Comparison of ENCODE assay signal across 34 cellular contexts in the genomic region with DNA sequence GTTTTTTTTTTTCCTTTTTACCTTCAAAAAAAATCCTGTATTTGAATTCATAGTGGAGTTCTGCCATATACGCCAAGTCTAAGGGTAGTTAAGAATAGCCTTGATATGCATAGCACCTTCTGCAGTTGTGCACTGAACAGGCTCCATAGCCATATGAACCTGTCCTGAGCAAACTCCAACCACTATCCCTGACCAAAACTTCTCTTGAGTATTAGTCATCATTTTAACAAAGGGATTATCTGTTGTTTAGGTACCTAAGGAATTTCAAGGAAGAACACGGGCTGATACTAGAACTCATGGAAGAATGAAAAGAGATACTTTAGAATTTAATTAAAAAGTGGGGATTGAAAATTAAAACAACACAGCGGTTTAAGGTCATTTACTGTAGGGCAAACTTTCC. TPM values are rescaled to one million over a fixed set of nuclear protein-coding genes. Genes with fewer than 3 reads are reported as not detected.
DNase-seq lines count a peak whose midpoint lies in the region; ATAC-seq, FAIRE-seq and TF ChIP-seq lines count a peak whose summit lies in the region.
"Had no signal": no experiment of that assay in that cellular context is flagged by ENCODE, and none has a peak within 500 bp of the region (broad histone marks: within the 10 kb centered on the region; RNA-seq: fewer than 3 reads in every experiment).

No MANE protein-coding gene starts in this region.

- H3K36me3 Mint-ChIP-seq in natural killer cell, result peaks cover 7% of the 10 kb centered on the region
- peaks cover 36% of the 10 kb centered on the region for H3K36me3 Mint-ChIP-seq in natural killer cell treated with Interleukin-12 subunit alpha and Interleukin-12 subunit beta and Interleukin-15 and Interleukin-18, amount 100 ng/mL, for 72 hours
- peaks cover 20% of the 10 kb centered on the region for H3K36me3 Mint-ChIP-seq in nephron progenitor cell (ENCODE audit: low read depth)
- peaks cover 6% of the 10 kb centered on the region for H3K36me3 Mint-ChIP-seq in progenitor cell of endocrine pancreas (ENCODE audit: insufficient read depth)
- H3K36me3 Mint-ChIP-seq: mesothelial cell of epicardium had no signal

- H3K4me3 ChIP-seq in bronchial epithelial cell (ENCODE audit: low read depth, low read length), result no peak overlapping the region
- H3K4me3 ChIP-seq: A549, tibial nerve had no signal

- no peak for FAIRE-seq in bronchial epithelial cell (lab: Jason Lieb, UNC)
- FAIRE-seq: A549, GM12891, H1, HTR-8/SVneo had no signal

- no peaks in the 10 kb centered on the region for H3K27me3 ChIP-seq in bronchial epithelial cell (ENCODE audit: control insufficient read depth, insufficient read depth, low read length)
- H3K27me3 ChIP-seq: BE2C, dorsolateral prefrontal cortex, stomach, tibial nerve had no signal

- intact Hi-C loops in natural killer cell (cut with micrococcal nuclease) (loop anchor here (5.0 kb wide), 1 partner anchor 965 kb away; the partner anchor contains the start of gene GRPEL2), left colon (cut with DNase I, micrococcal nuclease) (no loop called here)

- H3K27ac Mint-ChIP-seq in natural killer cell (no peak overlapping the region), nephron progenitor cell (no peak overlapping the region), progenitor cell of endocrine pancreas (no peak overlapping the region)
- no peak overlapping the region for H3K27ac Mint-ChIP-seq in natural killer cell treated with Interleukin-12 subunit alpha and Interleukin-12 subunit beta and Interleukin-15 and Interleukin-18, amount 100 ng/mL, for 72 hours
- H3K27ac Mint-ChIP-seq: activated CD4-positive, alpha-beta memory T cell treated with anti-CD3 and anti-CD28 coated beads for 36 hours; activated naive CD8-positive, alpha-beta T cell treated with anti-CD3 and anti-CD28 coated beads for 36 hours; mesothelial cell of epicardium had no signal

- H3K9me3 Mint-ChIP-seq in natural killer cell (no peaks in the 10 kb centered on the region), nephron progenitor cell (no peaks in the 10 kb centered on the region), progenitor cell of endocrine pancreas (ENCODE audit: low read depth) (no peaks in the 10 kb centered on the region)
- H3K9me3 Mint-ChIP-seq in natural killer cell treated with Interleukin-12 subunit alpha and Interleukin-12 subunit beta and Interleukin-15 and Interleukin-18, amount 100 ng/mL, for 72 hours, result peaks cover 6% of the 10 kb centered on the region
- H3K9me3 Mint-ChIP-seq: activated T-helper 17 cell treated with anti-CD3 and anti-CD28 coated beads, Interleukin-2, amount 50 U/mL, for 72 hours; mesothelial cell of epicardium had no signal

- DNase-seq in natural killer cell, result no peak
- no peak for DNase-seq in natural killer cell treated with Interleukin-12 subunit alpha and Interleukin-12 subunit beta and Interleukin-15 and Interleukin-18, amount 100 ng/mL, for 72 hours (ENCODE audit: low spot score)
- DNase-seq in bronchial epithelial cell (ENCODE audit: low read depth), result peak; percentile 48
- DNase-seq in nephron progenitor cell, result no peak
- no peak for DNase-seq in progenitor cell of endocrine pancreas (ENCODE audit: low spot score, unreplicated experiment)
- DNase-seq in putamen (ENCODE audit: low spot score), result no peak
- no peak for DNase-seq in left colon
- DNase-seq: activated CD4-positive, alpha-beta memory T cell treated with anti-CD3 and anti-CD28 coated beads for 36 hours; activated CD4-positive, CD25-positive, alpha-beta regulatory T cell; activated CD8-positive, alpha-beta memory T cell treated with anti-CD3 and anti-CD28 coated beads, Interleukin-2, amount 50 U/mL, for 48 hours; activated naive CD8-positive, alpha-beta T cell treated with anti-CD3 and anti-CD28 coated beads for 36 hours; BE2C; cerebellar nuclear complex; DMS79; dorsolateral prefrontal cortex; head of caudate nucleus; naive thymus-derived CD4-positive, alpha-beta T cell; NCI-H1092; NCI-H2081; NCI-H345; NCI-H748 treated with DMSO at 0.1 percent for 48 hours; stimulated activated CD8-positive, alpha-beta memory T cell treated with anti-CD3 and anti-CD28 coated beads, Interleukin-4, amount 100 ng/mL, for 48 hours; stomach; SW 1271 had no signal

- peaks cover 37 to 41% of the 10 kb centered on the region in 2 donors for H3K4me1 Mint-ChIP-seq in natural killer cell
- peaks cover 31 to 42% of the 10 kb centered on the region in 2 donors for H3K4me1 Mint-ChIP-seq in natural killer cell treated with Interleukin-12 subunit alpha and Interleukin-12 subunit beta and Interleukin-15 and Interleukin-18, amount 100 ng/mL, for 72 hours (ENCODE audit: low read depth in 2 of 2)
- H3K4me1 Mint-ChIP-seq in nephron progenitor cell, result peaks cover 43% of the 10 kb centered on the region
- H3K4me1 Mint-ChIP-seq in progenitor cell of endocrine pancreas (ENCODE audit: low read depth), result peaks cover 28% of the 10 kb centered on the region

- H3K27me3 Mint-ChIP-seq in natural killer cell (ENCODE audit: low read depth in 2 of 2) (peaks cover 0 to 3% of the 10 kb centered on the region in 2 donors), nephron progenitor cell (ENCODE audit: low read depth, poor library complexity) (no peaks in the 10 kb centered on the region), progenitor cell of endocrine pancreas (no peaks in the 10 kb centered on the region)
- peaks cover 0 to 2% of the 10 kb centered on the region in 2 donors for H3K27me3 Mint-ChIP-seq in natural killer cell treated with Interleukin-12 subunit alpha and Interleukin-12 subunit beta and Interleukin-15 and Interleukin-18, amount 100 ng/mL, for 72 hours
- H3K27me3 Mint-ChIP-seq: activated CD4-positive, alpha-beta memory T cell treated with anti-CD3 and anti-CD28 coated beads for 36 hours; activated naive CD8-positive, alpha-beta T cell treated with anti-CD3 and anti-CD28 coated beads for 36 hours; activated T-helper 17 cell treated with anti-CD3 and anti-CD28 coated beads, Interleukin-2, amount 50 U/mL, for 72 hours; naive thymus-derived CD4-positive, alpha-beta T cell had no signal

- ATAC-seq in natural killer cell, result no peak
- no peak for ATAC-seq in natural killer cell treated with Interleukin-12 subunit alpha and Interleukin-12 subunit beta and Interleukin-15 and Interleukin-18, amount 100 ng/mL, for 72 hours
- ATAC-seq in GM18873 (IDR thresholded peaks at IDR 0.05; ENCODE audit: low FRiP score, unreplicated experiment), result no peak
- no peak for ATAC-seq in left colon
- ATAC-seq: A549; activated T-helper 17 cell treated with anti-CD3 and anti-CD28 coated beads, Interleukin-2, amount 50 U/mL, for 72 hours; left lobe of liver; naive thymus-derived CD4-positive, alpha-beta T cell had no signal

- H3K4me3 Mint-ChIP-seq in natural killer cell (peak overlapping the region; percentile 62), nephron progenitor cell (peak overlapping the region; percentile 37), progenitor cell of endocrine pancreas (ENCODE audit: low read depth) (no peak overlapping the region)
- H3K4me3 Mint-ChIP-seq in natural killer cell treated with Interleukin-12 subunit alpha and Interleukin-12 subunit beta and Interleukin-15 and Interleukin-18, amount 100 ng/mL, for 72 hours, result no peak overlapping the region
- H3K4me3 Mint-ChIP-seq: activated CD4-positive, alpha-beta memory T cell treated with anti-CD3 and anti-CD28 coated beads for 36 hours had no signal

- no peaks in the 10 kb centered on the region for H3K36me3 ChIP-seq in bronchial epithelial cell (ENCODE audit: control insufficient read depth, insufficient read depth, low read length)
- H3K36me3 ChIP-seq: BE2C had no signal

- TF ChIP-seq CTCF in natural killer cell (IDR thresholded peaks at IDR 0.05), result no peak
- no peak for TF ChIP-seq CTCF in bronchial epithelial cell (IDR thresholded peaks at IDR 0.05; ENCODE audit: insufficient read depth, low read length, severe bottlenecking)
- TF ChIP-seq CTCF in nephron progenitor cell (IDR thresholded peaks at IDR 0.05), result no peak
- no peak for TF ChIP-seq CTCF in progenitor cell of endocrine pancreas (IDR thresholded peaks at IDR 0.05; ENCODE audit: unreplicated experiment)

RNA-seq across cellular contexts. Expression of gene FBXO38, which starts 1.9 kb away (rescaled TPM):
- total RNA-seq in natural killer cell (10 to 100 TPM; 55.2 to 76.6 (median 65.1) TPM), bronchial epithelial cell (32.9 and 41.0 TPM in 2 replicates), progenitor cell of endocrine pancreas (65.0 and 68.1 TPM in 2 replicates), left colon (10 to 100 TPM; 44.0 to 46.8 TPM)
- 10 to 100 TPM; 58.2 to 65.7 TPM for total RNA-seq in natural killer cell treated with Interleukin-12 subunit alpha and Interleukin-12 subunit beta and Interleukin-15 and Interleukin-18, amount 100 ng/mL, for 72 hours

RNA-seq across cellular contexts. Expression of gene SPINK9, which starts 46.5 kb away (rescaled TPM):
- total RNA-seq in natural killer cell, result not detected
- not detected for total RNA-seq in natural killer cell treated with Interleukin-12 subunit alpha and Interleukin-12 subunit beta and Interleukin-15 and Interleukin-18, amount 100 ng/mL, for 72 hours
- total RNA-seq in bronchial epithelial cell, result not detected in 2 replicates
- not detected in 2 replicates for total RNA-seq in progenitor cell of endocrine pancreas
- not detected for total RNA-seq in left colon
- total RNA-seq: activated CD4-positive, alpha-beta memory T cell treated with anti-CD3 and anti-CD28 coated beads for 36 hours; activated naive CD8-positive, alpha-beta T cell treated with anti-CD3 and anti-CD28 coated beads for 36 hours; activated T-helper 17 cell treated with anti-CD3 and anti-CD28 coated beads, Interleukin-2, amount 50 U/mL, for 72 hours; H1; left lobe of liver; mesothelial cell of epicardium; naive thymus-derived CD4-positive, alpha-beta T cell; posterior vena cava; stomach; tibial nerve had no signal

Comparison
In these comparisons a context has a peak if more than half of its experiments do, and no peak if none do; other contexts are left out.
1. H3K4me3 Mint-ChIP-seq: peak in natural killer cell (single experiment) and nephron progenitor cell (single experiment); none in natural killer cell treated with Interleukin-12 subunit alpha and Interleukin-12 subunit beta and Interleukin-15 and Interleukin-18, amount 100 ng/mL, for 72 hours (single experiment) and progenitor cell of endocrine pancreas (single experiment).